1 cellular context compared by ENCODE assay signal in genomic region chr20:6044102-6044501, GRCh38.
TF ChIP-seq lines count a peak whose summit lies in the region.

No MANE protein-coding gene starts in this region.

TF ChIP-seq in SK-N-SH treated with all-trans-retinoic acid at 6 μM for 48 hours, 23 proteins besides CTCF, POLR2A, EP300 and RAD21 (continued from another document):
- no peak for TF ChIP-seq TSHZ2 (CRISPR knock-in tag; IDR thresholded peaks at IDR 0.05)
- no peak for TF ChIP-seq GLIS3 (CRISPR knock-in tag; IDR thresholded peaks at IDR 0.05)
- no peak for TF ChIP-seq ZNF565 (CRISPR knock-in tag; conservative IDR thresholded peaks at IDR 0.05; ENCODE audit: low read depth)
- TF ChIP-seq POU6F1 (CRISPR knock-in tag; IDR thresholded peaks at IDR 0.05; ENCODE audit: borderline replicate concordance, low read depth) = no peak
